ENCODE assay signal across 28 cellular contexts in the genomic region with DNA sequence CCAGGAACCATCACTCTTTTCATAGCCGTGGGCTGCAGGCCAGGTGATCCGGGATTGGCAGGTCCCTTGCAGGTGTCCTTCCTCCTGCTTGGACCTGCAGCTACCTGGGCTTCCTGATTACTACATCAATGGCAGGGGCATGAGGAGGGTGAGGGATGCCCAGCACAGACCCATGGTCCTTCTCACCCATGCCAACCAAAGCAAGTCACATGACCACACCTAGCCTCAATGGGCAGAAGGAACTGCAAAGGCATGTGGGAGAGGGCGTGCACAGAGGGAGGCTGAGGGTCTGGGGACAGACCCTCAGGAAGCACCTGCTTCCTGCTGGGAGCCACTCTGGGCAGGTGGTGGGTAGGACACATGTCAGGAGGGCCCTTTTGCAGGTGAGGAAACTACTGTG.
"Had no signal": no experiment of that assay in that cellular context is flagged by ENCODE, and none has a peak within 500 bp of the region (broad histone marks: within the 10 kb centered on the region; RNA-seq: fewer than 3 reads in every experiment).

No MANE protein-coding gene starts in this region.

- H3K4me1 Mint-ChIP-seq: activated B cell treated with CpG ODN at 0.5 μM for 24 hours; activated CD4-positive, alpha-beta T cell treated with anti-CD3 and anti-CD28 coated beads, Interleukin-2, amount 10 ng/mL, durations not matched to agents 24 days and 14 days; activated naive CD4-positive, alpha-beta T cell treated with anti-CD3 and anti-CD28 coated beads, Interleukin-2, amount 10 ng/mL, durations not matched to agents 7 days and 5 days; T-cell had no signal

- H3K36me3 ChIP-seq: breast epithelium had no signal

- H3K27me3 ChIP-seq: breast epithelium had no signal

- DNase-seq: activated B cell treated with CpG ODN at 0.5 μM for 24 hours; activated CD4-positive, alpha-beta T cell treated with anti-CD3 and anti-CD28 coated beads for 1 hour; activated CD4-positive, alpha-beta T cell treated with anti-CD3 and anti-CD28 coated beads, Interleukin-2, amount 10 ng/mL, durations not matched to agents 24 days and 14 days; activated CD4-positive, alpha-beta T cell treated with anti-CD3 and anti-CD28 coated beads, Interleukin-2, amount 50 U/mL, for 48 hours; activated effector memory CD4-positive, alpha-beta T cell treated with anti-CD3 and anti-CD28 coated beads, Interleukin-2, amount 50 U/mL, for 16 hours; activated naive CD4-positive, alpha-beta T cell treated with anti-CD3 and anti-CD28 coated beads, Interleukin-2, amount 10 ng/mL, durations not matched to agents 7 days and 5 days; activated T-cell treated with anti-CD3 and anti-CD28 coated beads, Interleukin-2, amount 50 U/mL, for 1 hour; aorta; central memory CD4-positive, alpha-beta T cell; NCI-H1092; NCI-H1417; NCI-H2029; NCI-H345; NCI-H510A; NCI-H526 treated with DMSO at 0.1 percent for 48 hours; NCI-H82; NK-92 treated with Interleukin-12 subunit alpha and Interleukin-12 subunit beta, amount 100 ng/mL, for 24 hours; OCI-M1; RPMI8226; T-cell; T-helper 2 cell; T1000 had no signal

- H3K4me1 ChIP-seq: breast epithelium had no signal

- H3K4me3 ChIP-seq: breast epithelium, coronary artery, SK-N-MC had no signal

- H3K27me3 Mint-ChIP-seq: activated B cell treated with CpG ODN at 0.5 μM for 24 hours; activated CD4-positive, alpha-beta T cell treated with anti-CD3 and anti-CD28 coated beads, Interleukin-2, amount 10 ng/mL, durations not matched to agents 24 days and 14 days; activated naive CD4-positive, alpha-beta T cell treated with anti-CD3 and anti-CD28 coated beads, Interleukin-2, amount 10 ng/mL, durations not matched to agents 7 days and 5 days; T-cell had no signal

- H3K9me3 Mint-ChIP-seq: activated B cell treated with CpG ODN at 0.5 μM for 24 hours; activated CD4-positive, alpha-beta T cell treated with anti-CD3 and anti-CD28 coated beads, Interleukin-2, amount 10 ng/mL, durations not matched to agents 24 days and 14 days; activated naive CD4-positive, alpha-beta T cell treated with anti-CD3 and anti-CD28 coated beads, Interleukin-2, amount 10 ng/mL, durations not matched to agents 7 days and 5 days; activated T-helper 1 cell treated with anti-CD3 and anti-CD28 coated beads, Interleukin-12 subunit alpha, Interleukin-12 subunit beta, Interleukin-2, Interleukin-4 antibody, amounts not matched to agents 30 ng/mL and 10 ng/mL and 1 ng/mL, durations not matched to agents 14 hours and 24 hours and 36 hours; T-cell had no signal

- ATAC-seq: Panc1, T-cell had no signal

- H3K4me3 Mint-ChIP-seq: activated B cell treated with CpG ODN at 0.5 μM for 24 hours; activated CD4-positive, alpha-beta T cell treated with anti-CD3 and anti-CD28 coated beads, Interleukin-2, amount 10 ng/mL, durations not matched to agents 24 days and 14 days; activated naive CD4-positive, alpha-beta T cell treated with anti-CD3 and anti-CD28 coated beads, Interleukin-2, amount 10 ng/mL, durations not matched to agents 7 days and 5 days; activated T-helper 1 cell treated with anti-CD3 and anti-CD28 coated beads, Interleukin-12 subunit alpha, Interleukin-12 subunit beta, Interleukin-2, Interleukin-4 antibody, amounts not matched to agents 30 ng/mL and 10 ng/mL and 1 ng/mL, durations not matched to agents 14 hours and 24 hours and 36 hours; T-cell had no signal

- H3K27ac Mint-ChIP-seq: activated B cell treated with CpG ODN at 0.5 μM for 24 hours; activated CD4-positive, alpha-beta T cell treated with anti-CD3 and anti-CD28 coated beads, Interleukin-2, amount 10 ng/mL, durations not matched to agents 24 days and 14 days had no signal

- H3K9me3 ChIP-seq: breast epithelium had no signal

- H3K27ac ChIP-seq: breast epithelium, coronary artery, SK-N-MC had no signal

- FAIRE-seq: TTC549 had no signal
